ENCODE assay signal across 29 cellular contexts in the genomic region with DNA sequence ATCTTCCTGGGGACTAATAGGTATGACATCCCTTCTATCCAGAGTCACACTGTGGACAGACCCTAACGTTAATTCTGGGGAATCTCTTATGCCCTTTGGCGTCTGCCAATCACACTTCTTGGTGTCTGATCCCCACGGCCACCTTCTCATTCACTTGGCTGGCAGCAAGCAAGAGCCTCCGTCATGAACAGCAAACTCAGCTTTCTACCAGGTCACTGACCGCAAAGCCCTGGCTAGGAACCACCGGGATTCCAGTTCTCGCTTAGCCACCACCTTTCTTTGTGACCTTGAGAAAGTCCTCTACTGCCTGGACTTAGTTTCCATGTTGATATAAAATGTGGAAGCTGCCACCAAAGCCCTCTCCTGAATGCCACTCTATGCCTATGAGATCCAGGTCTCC.
"Had no signal": no experiment of that assay in that cellular context is flagged by ENCODE, and none has a peak within 500 bp of the region (broad histone marks: within the 10 kb centered on the region; RNA-seq: fewer than 3 reads in every experiment).

No MANE protein-coding gene starts in this region.

- H3K36me3 ChIP-seq: colonic mucosa, gastrocnemius medialis, neutrophil, prostate gland, right atrium auricular region, thyroid gland, vagina had no signal

- H3K4me3 ChIP-seq: colonic mucosa, gastrocnemius medialis, lung, mucosa of descending colon, prostate gland, right atrium auricular region, skin epidermis, thyroid gland, vagina had no signal

- H3K9me3 ChIP-seq: colonic mucosa, gastrocnemius medialis, neutrophil, prostate gland, thyroid gland, vagina had no signal

- H3K27me3 Mint-ChIP-seq: stimulated activated naive CD8-positive, alpha-beta T cell treated with anti-CD3 and anti-CD28 coated beads, Interleukin-15, amount 100 ng/mL, for 72 hours had no signal

- H3K27ac ChIP-seq: colonic mucosa, epithelial cell of prostate, gastrocnemius medialis, neutrophil, parathyroid adenoma, prostate gland, right atrium auricular region, skin epidermis, thyroid gland, vagina had no signal

- H3K79me2 ChIP-seq: parathyroid adenoma had no signal

- H3K36me3 Mint-ChIP-seq: memory B cell, mesothelial cell of epicardium had no signal

- H3K27ac Mint-ChIP-seq: dendritic cell treated with granulocyte-macrophage colony-stimulating factor and Interleukin-4, amounts not matched to agents 40 ng/mL and 50 ng/mL, for 4 days; endodermal cell; memory B cell; mesothelial cell of epicardium; naive B cell; natural killer cell treated with Interleukin-12 subunit alpha and Interleukin-12 subunit beta and Interleukin-15 and Interleukin-18, amount 100 ng/mL, for 72 hours; stimulated activated naive CD8-positive, alpha-beta T cell treated with anti-CD3 and anti-CD28 coated beads, Interleukin-15, amount 100 ng/mL, for 72 hours had no signal

- H3K4me1 Mint-ChIP-seq: endodermal cell; memory B cell; mesothelial cell of epicardium; neural crest cell; stimulated activated naive CD8-positive, alpha-beta T cell treated with anti-CD3 and anti-CD28 coated beads, Interleukin-15, amount 100 ng/mL, for 72 hours had no signal

- DNase-seq: colonic mucosa; effector CD8-positive, alpha-beta T cell; endodermal cell; foreskin fibroblast; gastrocnemius medialis; mucosa of descending colon; naive B cell; stimulated activated CD4-positive, alpha-beta T cell treated with anti-CD3 and anti-CD28 coated beads, Interleukin-15, amount 100 ng/mL, for 24 hours; stimulated activated CD4-positive, alpha-beta T cell treated with anti-CD3 and anti-CD28 coated beads, Interleukin-4, amount 100 ng/mL, for 1 hour; stimulated activated CD8-positive, alpha-beta memory T cell treated with anti-CD3 and anti-CD28 coated beads, Interleukin-4, amount 100 ng/mL, for 48 hours; stimulated activated naive CD4-positive, alpha-beta T cell; stimulated activated naive CD8-positive, alpha-beta T cell treated with anti-CD3 and anti-CD28 coated beads, Interleukin-15, amount 100 ng/mL, for 72 hours; thyroid gland; trophoblast cell had no signal

- H2AFZ ChIP-seq: parathyroid adenoma had no signal

- ATAC-seq: esophagus mucosa; gastrocnemius medialis; left lobe of liver; mucosa of descending colon; stimulated activated naive CD8-positive, alpha-beta T cell treated with anti-CD3 and anti-CD28 coated beads, Interleukin-15, amount 100 ng/mL, for 72 hours had no signal

- H3K4me1 ChIP-seq: colonic mucosa, gastrocnemius medialis, parathyroid adenoma, prostate gland, right atrium auricular region, vagina had no signal

- H3K27me3 ChIP-seq: colonic mucosa, gastrocnemius medialis, right atrium auricular region, thyroid gland, vagina had no signal

- H3K4me3 Mint-ChIP-seq: dendritic cell treated with granulocyte-macrophage colony-stimulating factor and Interleukin-4, amounts not matched to agents 40 ng/mL and 50 ng/mL, for 4 days; endodermal cell; memory B cell; mesothelial cell of epicardium; natural killer cell treated with Interleukin-12 subunit alpha and Interleukin-12 subunit beta and Interleukin-15 and Interleukin-18, amount 100 ng/mL, for 72 hours; neural crest cell; stimulated activated naive CD8-positive, alpha-beta T cell treated with anti-CD3 and anti-CD28 coated beads, Interleukin-15, amount 100 ng/mL, for 72 hours had no signal
